16 cellular contexts compared by ENCODE assay signal in the genomic region with DNA sequence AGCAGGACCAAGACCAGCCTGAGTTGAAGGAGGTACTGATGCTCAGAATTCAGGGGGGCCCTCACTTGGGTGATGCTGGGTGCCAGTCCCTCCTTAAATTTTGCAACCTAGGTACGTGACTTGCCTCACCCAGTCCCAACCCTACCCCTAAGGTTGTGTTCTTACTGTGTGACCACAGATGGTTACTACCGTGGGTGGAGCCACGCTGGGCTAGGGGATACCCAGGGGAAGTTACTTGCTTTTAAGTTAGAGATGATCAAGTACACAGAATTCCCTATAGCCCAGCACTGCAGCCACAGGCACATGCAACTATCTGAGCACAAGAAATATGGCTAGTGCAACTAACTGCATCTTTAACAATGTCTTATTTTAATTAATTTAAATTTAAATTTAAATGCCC. TPM values are rescaled to one million over a fixed set of nuclear protein-coding genes. Genes with fewer than 3 reads are reported as not detected.
DNase-seq lines count a peak whose midpoint lies in the region; ATAC-seq and TF ChIP-seq lines count a peak whose summit lies in the region.
"Had no signal": no experiment of that assay in that cellular context is flagged by ENCODE, and none has a peak within 500 bp of the region (broad histone marks: within the 10 kb centered on the region; RNA-seq: fewer than 3 reads in every experiment).

No MANE protein-coding gene starts in this region.

- no peak overlapping the region for H3K27ac ChIP-seq in left lung
- H3K27ac ChIP-seq: epithelial cell of prostate, SJSA1 had no signal

- H3K4me3 Mint-ChIP-seq in activated CD4-positive, alpha-beta memory T cell treated with anti-CD3 and anti-CD28 coated beads for 36 hours: no peak overlapping the region

- ATAC-seq in GM19025 (IDR thresholded peaks at IDR 0.05; ENCODE audit: low read depth, unreplicated experiment): peak; percentile 69
- ATAC-seq in HG02678 (IDR thresholded peaks at IDR 0.05; ENCODE audit: unreplicated experiment): peak; percentile 87
- ATAC-seq in GM19467 (IDR thresholded peaks at IDR 0.05; ENCODE audit: unreplicated experiment): no peak
- no peak for ATAC-seq in left lung

- H3K9me3 Mint-ChIP-seq in activated CD4-positive, alpha-beta memory T cell treated with anti-CD3 and anti-CD28 coated beads for 36 hours: no peaks in the 10 kb centered on the region

- no peaks in the 10 kb centered on the region for H3K36me3 Mint-ChIP-seq in activated CD4-positive, alpha-beta memory T cell treated with anti-CD3 and anti-CD28 coated beads for 36 hours

- intact Hi-C loops in activated CD4-positive, alpha-beta memory T cell treated with anti-CD3 and anti-CD28 coated beads for 36 hours (cut with micrococcal nuclease): no loop called here
- intact Hi-C loops in left lung (cut with DNase I): no loop called here

- H3K27me3 Mint-ChIP-seq in activated CD4-positive, alpha-beta memory T cell treated with anti-CD3 and anti-CD28 coated beads for 36 hours: no peaks in the 10 kb centered on the region

- no peaks in the 10 kb centered on the region for H3K4me1 ChIP-seq in left lung
- H3K4me1 ChIP-seq: SJSA1 had no signal

- no peaks in the 10 kb centered on the region for H3K36me3 ChIP-seq in left lung
- H3K36me3 ChIP-seq: SJSA1 had no signal

- H3K4me3 ChIP-seq in left lung: no peak overlapping the region
- H3K4me3 ChIP-seq: SJSA1 had no signal

- CTCF ChIA-PET in activated CD4-positive, alpha-beta memory T cell treated with anti-CD3 and anti-CD28 coated beads for 36 hours (lab: Charles Lee): no interaction called here

- POLR2A ChIA-PET in activated CD4-positive, alpha-beta memory T cell treated with anti-CD3 and anti-CD28 coated beads for 36 hours (lab: Charles Lee): no interaction called here

- peak; percentile 28 for DNase-seq in activated CD4-positive, alpha-beta T cell treated with anti-CD3 and anti-CD28 coated beads for 48 hours
- no peak for DNase-seq in activated CD4-positive, alpha-beta T cell treated with anti-CD3 and anti-CD28 coated beads for 4 hours
- peak; percentile 39 for DNase-seq in activated CD4-positive, alpha-beta memory T cell treated with anti-CD3 and anti-CD28 coated beads for 36 hours
- DNase-seq in left lung (no peak), germinal center (ENCODE audit: low spot score) (no peak)
- DNase-seq: 8988T, glutamatergic neuron, midbrain, NCI-H1092 treated with DMSO at 0.1 percent for 48 hours, NCI-H2227 treated with DMSO at 0.1 percent for 48 hours had no signal

- H3K27me3 ChIP-seq in left lung: no peaks in the 10 kb centered on the region
- H3K27me3 ChIP-seq: SJSA1 had no signal

- H3K27ac Mint-ChIP-seq in activated CD4-positive, alpha-beta memory T cell treated with anti-CD3 and anti-CD28 coated beads for 36 hours: no peak overlapping the region

- H3K4me1 Mint-ChIP-seq in activated CD4-positive, alpha-beta memory T cell treated with anti-CD3 and anti-CD28 coated beads for 36 hours (ENCODE audit: low read depth): no peaks in the 10 kb centered on the region

- H3K9me3 ChIP-seq in left lung: no peaks in the 10 kb centered on the region
- H3K9me3 ChIP-seq: SJSA1 had no signal

- TF ChIP-seq CTCF in left lung (IDR thresholded peaks at IDR 0.05): no peak

RNA-seq across cellular contexts. Expression of gene NXNL2, which starts 32.9 kb away (rescaled TPM):
- total RNA-seq in activated CD4-positive, alpha-beta memory T cell treated with anti-CD3 and anti-CD28 coated beads for 36 hours: not detected
- total RNA-seq in left lung: under 1 TPM in 1 of 2 donors, not detected in 1; 0.29 TPM
- total RNA-seq: subcutaneous adipose tissue had no signal

Comparison
In these comparisons a context has a peak if more than half of its experiments do, and no peak if none do; other contexts are left out.
1. DNase-seq: peak in activated CD4-positive, alpha-beta T cell treated with anti-CD3 and anti-CD28 coated beads for 48 hours (single experiment) and activated CD4-positive, alpha-beta memory T cell treated with anti-CD3 and anti-CD28 coated beads for 36 hours (single experiment); none in activated CD4-positive, alpha-beta T cell treated with anti-CD3 and anti-CD28 coated beads for 4 hours (0 of 2), left lung (0 of 2) and germinal center (single experiment).
2. ATAC-seq: peak in GM19025 (single experiment) and HG02678 (single experiment); none in GM19467 (single experiment) and left lung (single experiment).